In the genomic region with DNA sequence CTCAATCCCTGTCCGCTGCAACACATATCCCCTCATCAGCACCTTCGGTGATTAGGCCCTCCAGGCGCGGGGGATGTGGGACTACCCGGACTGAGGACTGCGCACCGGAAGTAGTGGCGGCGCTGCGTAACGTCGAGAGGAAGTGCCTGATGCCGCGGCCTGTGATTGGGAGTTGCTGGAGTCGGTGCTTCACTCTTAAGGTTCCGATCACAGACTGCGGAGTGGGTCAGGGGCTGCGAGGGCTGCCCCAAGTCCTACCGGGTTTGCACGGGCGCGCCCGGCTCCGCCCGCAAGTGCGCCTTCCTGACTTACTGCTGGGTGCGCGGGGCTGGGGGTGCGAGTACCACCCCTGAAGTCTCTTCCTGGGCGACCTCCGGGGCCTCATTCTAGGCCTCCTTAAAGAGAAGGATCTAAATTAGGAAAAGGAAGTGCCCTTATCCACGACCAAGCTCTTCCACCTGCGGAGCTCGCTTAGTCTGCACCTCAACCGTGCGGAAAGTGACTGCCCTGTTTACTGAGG, we compare ENCODE assay signal across 1 cellular context.
TF ChIP-seq lines count a peak whose summit lies in the region.

TSS of gene ALKBH3 (plus strand) at position 192 of the 520 bp plus-strand sequence. CDS start 1,822 bp downstream, outside the sequence.

TF ChIP-seq in HepG2, 621 proteins besides CTCF, POLR2A, EP300 and RAD21 (continued from another document and continues in another):
- TF ChIP-seq, protein P1, sequence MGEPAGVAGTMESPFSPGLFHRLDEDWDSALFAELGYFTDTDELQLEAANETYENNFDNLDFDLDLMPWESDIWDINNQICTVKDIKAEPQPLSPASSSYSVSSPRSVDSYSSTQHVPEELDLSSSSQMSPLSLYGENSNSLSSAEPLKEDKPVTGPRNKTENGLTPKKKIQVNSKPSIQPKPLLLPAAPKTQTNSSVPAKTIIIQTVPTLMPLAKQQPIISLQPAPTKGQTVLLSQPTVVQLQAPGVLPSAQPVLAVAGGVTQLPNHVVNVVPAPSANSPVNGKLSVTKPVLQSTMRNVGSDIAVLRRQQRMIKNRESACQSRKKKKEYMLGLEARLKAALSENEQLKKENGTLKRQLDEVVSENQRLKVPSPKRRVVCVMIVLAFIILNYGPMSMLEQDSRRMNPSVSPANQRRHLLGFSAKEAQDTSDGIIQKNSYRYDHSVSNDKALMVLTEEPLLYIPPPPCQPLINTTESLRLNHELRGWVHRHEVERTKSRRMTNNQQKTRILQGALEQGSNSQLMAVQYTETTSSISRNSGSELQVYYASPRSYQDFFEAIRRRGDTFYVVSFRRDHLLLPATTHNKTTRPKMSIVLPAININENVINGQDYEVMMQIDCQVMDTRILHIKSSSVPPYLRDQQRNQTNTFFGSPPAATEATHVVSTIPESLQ (CRISPR knock-in tag; conservative IDR thresholded peaks at IDR 0.05): no peak
- TF ChIP-seq BHLHE40 (IDR thresholded peaks at IDR 0.05; ENCODE audit: low read length) (no peak), ZNF484 (CRISPR knock-in tag; IDR thresholded peaks at IDR 0.05; ENCODE audit: borderline replicate concordance, low read depth) (no peak), ZNF589 (CRISPR knock-in tag; conservative IDR thresholded peaks at IDR 0.05) (peak; percentile 82; the same call in 1 of the 2 replicates), TCF12 (IDR thresholded peaks at IDR 0.05) (no peak), TCF12 (CRISPR knock-in tag; IDR thresholded peaks at IDR 0.05) (no peak), GABPB1 (CRISPR knock-in tag; IDR thresholded peaks at IDR 0.05) (peak; percentile 100), ZNF33B (CRISPR knock-in tag; IDR thresholded peaks at IDR 0.05) (peak; percentile 86; the same call in 1 of the 2 replicates), ZBTB7A (CRISPR knock-in tag; IDR thresholded peaks at IDR 0.05) (peak; percentile 84), FOXK2 (IDR thresholded peaks at IDR 0.05) (no peak), ZNF761 (CRISPR knock-in tag; conservative IDR thresholded peaks at IDR 0.05) (peak; percentile 92), ZMYM4 (CRISPR knock-in tag; IDR thresholded peaks at IDR 0.05) (peak; percentile 100), ZNF563 (CRISPR knock-in tag; IDR thresholded peaks at IDR 0.05) (no peak), RFX1 (IDR thresholded peaks at IDR 0.05) (no peak), RFX5 (IDR thresholded peaks at IDR 0.05; ENCODE audit: low read depth, low read length) (peak; percentile 40; the same call in 1 of the 2 replicates), NRL (CRISPR knock-in tag; IDR thresholded peaks at IDR 0.05; ENCODE audit: borderline replicate concordance) (peak; percentile 86), DPF2 (CRISPR knock-in tag; IDR thresholded peaks at IDR 0.05; ENCODE audit: borderline replicate concordance, low read depth) (no peak), YEATS2 (CRISPR knock-in tag; IDR thresholded peaks at IDR 0.05; ENCODE audit: borderline replicate concordance) (peak; percentile 99), ZNF383 (CRISPR knock-in tag; IDR thresholded peaks at IDR 0.05; ENCODE audit: borderline replicate concordance) (peak; percentile 78; the same call in 1 of the 2 replicates), ZSCAN22 (CRISPR knock-in tag; IDR thresholded peaks at IDR 0.05) (no peak), SRF (IDR thresholded peaks at IDR 0.05; ENCODE audit: low read depth, low read length) (peak; percentile 43; the same call in 1 of the 2 replicates), DMAP1 (CRISPR knock-in tag; IDR thresholded peaks at IDR 0.05) (peak; percentile 82), KLF13 (CRISPR knock-in tag; IDR thresholded peaks at IDR 0.05) (peak; percentile 93; the same call in 1 of the 2 replicates), THYN1 (CRISPR knock-in tag; IDR thresholded peaks at IDR 0.05; ENCODE audit: borderline replicate concordance, low read depth) (0 out of 2 replicates have a peak, but pooled peaks have one; percentile 65), ZNF124 (CRISPR knock-in tag; IDR thresholded peaks at IDR 0.05) (peak; percentile 65), ZKSCAN5 (CRISPR knock-in tag; IDR thresholded peaks at IDR 0.05) (no peak), ZNF205 (CRISPR knock-in tag; IDR thresholded peaks at IDR 0.05) (peak; percentile 67), ZNF280B (CRISPR knock-in tag; IDR thresholded peaks at IDR 0.05; ENCODE audit: borderline replicate concordance) (peak; percentile 90; the same call in 1 of the 2 replicates), ZFP82 (CRISPR knock-in tag; IDR thresholded peaks at IDR 0.05; ENCODE audit: borderline replicate concordance) (no peak), SP2 (CRISPR knock-in tag; IDR thresholded peaks at IDR 0.05) (peak; percentile 79), ZNF7 (CRISPR knock-in tag; IDR thresholded peaks at IDR 0.05) (no peak), ZSCAN20 (CRISPR knock-in tag; IDR thresholded peaks at IDR 0.05; ENCODE audit: borderline replicate concordance) (no peak), CBX2 (IDR thresholded peaks at IDR 0.05; ENCODE audit: low read depth, low read length) (peak; percentile 65; the same call in 1 of the 2 replicates), CBX2 (CRISPR knock-in tag; IDR thresholded peaks at IDR 0.05; ENCODE audit: low read depth) (peak; percentile 86; the same call in 1 of the 2 replicates), ZIK1 (CRISPR knock-in tag; IDR thresholded peaks at IDR 0.05; ENCODE audit: borderline replicate concordance, low read depth) (0 out of 2 replicates have a peak, but pooled peaks have one; percentile 20), ZNF781 (CRISPR knock-in tag; IDR thresholded peaks at IDR 0.05; ENCODE audit: borderline replicate concordance, not compliant biosample characterization) (no peak)
- TF ChIP-seq, protein P2, sequence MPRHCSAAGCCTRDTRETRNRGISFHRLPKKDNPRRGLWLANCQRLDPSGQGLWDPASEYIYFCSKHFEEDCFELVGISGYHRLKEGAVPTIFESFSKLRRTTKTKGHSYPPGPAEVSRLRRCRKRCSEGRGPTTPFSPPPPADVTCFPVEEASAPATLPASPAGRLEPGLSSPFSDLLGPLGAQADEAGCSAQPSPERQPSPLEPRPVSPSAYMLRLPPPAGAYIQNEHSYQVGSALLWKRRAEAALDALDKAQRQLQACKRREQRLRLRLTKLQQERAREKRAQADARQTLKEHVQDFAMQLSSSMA (CRISPR knock-in tag; IDR thresholded peaks at IDR 0.05): peak; percentile 81; the same call in 1 of the 2 replicates
- TF ChIP-seq, protein P3, sequence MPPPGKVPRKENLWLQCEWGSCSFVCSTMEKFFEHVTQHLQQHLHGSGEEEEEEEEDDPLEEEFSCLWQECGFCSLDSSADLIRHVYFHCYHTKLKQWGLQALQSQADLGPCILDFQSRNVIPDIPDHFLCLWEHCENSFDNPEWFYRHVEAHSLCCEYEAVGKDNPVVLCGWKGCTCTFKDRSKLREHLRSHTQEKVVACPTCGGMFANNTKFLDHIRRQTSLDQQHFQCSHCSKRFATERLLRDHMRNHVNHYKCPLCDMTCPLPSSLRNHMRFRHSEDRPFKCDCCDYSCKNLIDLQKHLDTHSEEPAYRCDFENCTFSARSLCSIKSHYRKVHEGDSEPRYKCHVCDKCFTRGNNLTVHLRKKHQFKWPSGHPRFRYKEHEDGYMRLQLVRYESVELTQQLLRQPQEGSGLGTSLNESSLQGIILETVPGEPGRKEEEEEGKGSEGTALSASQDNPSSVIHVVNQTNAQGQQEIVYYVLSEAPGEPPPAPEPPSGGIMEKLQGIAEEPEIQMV (CRISPR knock-in tag; IDR thresholded peaks at IDR 0.05; ENCODE audit: low read depth): 0 out of 2 replicates have a peak, but pooled peaks have one; percentile 73
- TF ChIP-seq, protein P4, sequence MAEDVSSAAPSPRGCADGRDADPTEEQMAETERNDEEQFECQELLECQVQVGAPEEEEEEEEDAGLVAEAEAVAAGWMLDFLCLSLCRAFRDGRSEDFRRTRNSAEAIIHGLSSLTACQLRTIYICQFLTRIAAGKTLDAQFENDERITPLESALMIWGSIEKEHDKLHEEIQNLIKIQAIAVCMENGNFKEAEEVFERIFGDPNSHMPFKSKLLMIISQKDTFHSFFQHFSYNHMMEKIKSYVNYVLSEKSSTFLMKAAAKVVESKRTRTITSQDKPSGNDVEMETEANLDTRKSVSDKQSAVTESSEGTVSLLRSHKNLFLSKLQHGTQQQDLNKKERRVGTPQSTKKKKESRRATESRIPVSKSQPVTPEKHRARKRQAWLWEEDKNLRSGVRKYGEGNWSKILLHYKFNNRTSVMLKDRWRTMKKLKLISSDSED (CRISPR knock-in tag; IDR thresholded peaks at IDR 0.05): no peak
- TF ChIP-seq, protein P5, sequence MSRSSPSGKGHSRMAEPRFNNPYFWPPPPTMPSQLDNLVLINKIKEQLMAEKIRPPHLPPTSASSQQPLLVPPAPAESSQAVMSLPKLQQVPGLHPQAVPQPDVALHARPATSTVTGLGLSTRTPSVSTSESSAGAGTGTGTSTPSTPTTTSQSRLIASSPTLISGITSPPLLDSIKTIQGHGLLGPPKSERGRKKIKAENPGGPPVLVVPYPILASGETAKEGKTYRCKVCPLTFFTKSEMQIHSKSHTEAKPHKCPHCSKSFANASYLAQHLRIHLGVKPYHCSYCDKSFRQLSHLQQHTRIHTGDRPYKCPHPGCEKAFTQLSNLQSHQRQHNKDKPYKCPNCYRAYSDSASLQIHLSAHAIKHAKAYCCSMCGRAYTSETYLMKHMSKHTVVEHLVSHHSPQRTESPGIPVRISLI (CRISPR knock-in tag; IDR thresholded peaks at IDR 0.05; ENCODE audit: borderline replicate concordance): no peak
- TF ChIP-seq, protein P6, sequence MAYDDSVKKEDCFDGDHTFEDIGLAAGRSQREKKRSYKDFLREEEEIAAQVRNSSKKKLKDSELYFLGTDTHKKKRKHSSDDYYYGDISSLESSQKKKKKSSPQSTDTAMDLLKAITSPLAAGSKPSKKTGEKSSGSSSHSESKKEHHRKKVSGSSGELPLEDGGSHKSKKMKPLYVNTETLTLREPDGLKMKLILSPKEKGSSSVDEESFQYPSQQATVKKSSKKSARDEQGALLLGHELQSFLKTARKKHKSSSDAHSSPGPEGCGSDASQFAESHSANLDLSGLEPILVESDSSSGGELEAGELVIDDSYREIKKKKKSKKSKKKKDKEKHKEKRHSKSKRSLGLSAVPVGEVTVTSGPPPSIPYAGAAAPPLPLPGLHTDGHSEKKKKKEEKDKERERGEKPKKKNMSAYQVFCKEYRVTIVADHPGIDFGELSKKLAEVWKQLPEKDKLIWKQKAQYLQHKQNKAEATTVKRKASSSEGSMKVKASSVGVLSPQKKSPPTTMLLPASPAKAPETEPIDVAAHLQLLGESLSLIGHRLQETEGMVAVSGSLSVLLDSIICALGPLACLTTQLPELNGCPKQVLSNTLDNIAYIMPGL (CRISPR knock-in tag; IDR thresholded peaks at IDR 0.05; ENCODE audit: borderline replicate concordance in 1 of 2, low read depth in 1 of 2): peak; percentile 86 to 92; a peak in 3 of 4 replicates
- TF ChIP-seq, protein P7, sequence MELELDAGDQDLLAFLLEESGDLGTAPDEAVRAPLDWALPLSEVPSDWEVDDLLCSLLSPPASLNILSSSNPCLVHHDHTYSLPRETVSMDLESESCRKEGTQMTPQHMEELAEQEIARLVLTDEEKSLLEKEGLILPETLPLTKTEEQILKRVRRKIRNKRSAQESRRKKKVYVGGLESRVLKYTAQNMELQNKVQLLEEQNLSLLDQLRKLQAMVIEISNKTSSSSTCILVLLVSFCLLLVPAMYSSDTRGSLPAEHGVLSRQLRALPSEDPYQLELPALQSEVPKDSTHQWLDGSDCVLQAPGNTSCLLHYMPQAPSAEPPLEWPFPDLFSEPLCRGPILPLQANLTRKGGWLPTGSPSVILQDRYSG (CRISPR knock-in tag; IDR thresholded peaks at IDR 0.05): no peak
- TF ChIP-seq, protein P8, sequence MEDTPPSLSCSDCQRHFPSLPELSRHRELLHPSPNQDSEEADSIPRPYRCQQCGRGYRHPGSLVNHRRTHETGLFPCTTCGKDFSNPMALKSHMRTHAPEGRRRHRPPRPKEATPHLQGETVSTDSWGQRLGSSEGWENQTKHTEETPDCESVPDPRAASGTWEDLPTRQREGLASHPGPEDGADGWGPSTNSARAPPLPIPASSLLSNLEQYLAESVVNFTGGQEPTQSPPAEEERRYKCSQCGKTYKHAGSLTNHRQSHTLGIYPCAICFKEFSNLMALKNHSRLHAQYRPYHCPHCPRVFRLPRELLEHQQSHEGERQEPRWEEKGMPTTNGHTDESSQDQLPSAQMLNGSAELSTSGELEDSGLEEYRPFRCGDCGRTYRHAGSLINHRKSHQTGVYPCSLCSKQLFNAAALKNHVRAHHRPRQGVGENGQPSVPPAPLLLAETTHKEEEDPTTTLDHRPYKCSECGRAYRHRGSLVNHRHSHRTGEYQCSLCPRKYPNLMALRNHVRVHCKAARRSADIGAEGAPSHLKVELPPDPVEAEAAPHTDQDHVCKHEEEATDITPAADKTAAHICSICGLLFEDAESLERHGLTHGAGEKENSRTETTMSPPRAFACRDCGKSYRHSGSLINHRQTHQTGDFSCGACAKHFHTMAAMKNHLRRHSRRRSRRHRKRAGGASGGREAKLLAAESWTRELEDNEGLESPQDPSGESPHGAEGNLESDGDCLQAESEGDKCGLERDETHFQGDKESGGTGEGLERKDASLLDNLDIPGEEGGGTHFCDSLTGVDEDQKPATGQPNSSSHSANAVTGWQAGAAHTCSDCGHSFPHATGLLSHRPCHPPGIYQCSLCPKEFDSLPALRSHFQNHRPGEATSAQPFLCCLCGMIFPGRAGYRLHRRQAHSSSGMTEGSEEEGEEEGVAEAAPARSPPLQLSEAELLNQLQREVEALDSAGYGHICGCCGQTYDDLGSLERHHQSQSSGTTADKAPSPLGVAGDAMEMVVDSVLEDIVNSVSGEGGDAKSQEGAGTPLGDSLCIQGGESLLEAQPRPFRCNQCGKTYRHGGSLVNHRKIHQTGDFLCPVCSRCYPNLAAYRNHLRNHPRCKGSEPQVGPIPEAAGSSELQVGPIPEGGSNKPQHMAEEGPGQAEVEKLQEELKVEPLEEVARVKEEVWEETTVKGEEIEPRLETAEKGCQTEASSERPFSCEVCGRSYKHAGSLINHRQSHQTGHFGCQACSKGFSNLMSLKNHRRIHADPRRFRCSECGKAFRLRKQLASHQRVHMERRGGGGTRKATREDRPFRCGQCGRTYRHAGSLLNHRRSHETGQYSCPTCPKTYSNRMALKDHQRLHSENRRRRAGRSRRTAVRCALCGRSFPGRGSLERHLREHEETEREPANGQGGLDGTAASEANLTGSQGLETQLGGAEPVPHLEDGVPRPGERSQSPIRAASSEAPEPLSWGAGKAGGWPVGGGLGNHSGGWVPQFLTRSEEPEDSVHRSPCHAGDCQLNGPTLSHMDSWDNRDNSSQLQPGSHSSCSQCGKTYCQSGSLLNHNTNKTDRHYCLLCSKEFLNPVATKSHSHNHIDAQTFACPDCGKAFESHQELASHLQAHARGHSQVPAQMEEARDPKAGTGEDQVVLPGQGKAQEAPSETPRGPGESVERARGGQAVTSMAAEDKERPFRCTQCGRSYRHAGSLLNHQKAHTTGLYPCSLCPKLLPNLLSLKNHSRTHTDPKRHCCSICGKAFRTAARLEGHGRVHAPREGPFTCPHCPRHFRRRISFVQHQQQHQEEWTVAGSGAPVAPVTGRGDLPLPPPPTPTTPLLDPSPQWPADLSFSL (CRISPR knock-in tag; IDR thresholded peaks at IDR 0.05): no peak
